18 cellular contexts compared by ENCODE assay signal in the genomic region with DNA sequence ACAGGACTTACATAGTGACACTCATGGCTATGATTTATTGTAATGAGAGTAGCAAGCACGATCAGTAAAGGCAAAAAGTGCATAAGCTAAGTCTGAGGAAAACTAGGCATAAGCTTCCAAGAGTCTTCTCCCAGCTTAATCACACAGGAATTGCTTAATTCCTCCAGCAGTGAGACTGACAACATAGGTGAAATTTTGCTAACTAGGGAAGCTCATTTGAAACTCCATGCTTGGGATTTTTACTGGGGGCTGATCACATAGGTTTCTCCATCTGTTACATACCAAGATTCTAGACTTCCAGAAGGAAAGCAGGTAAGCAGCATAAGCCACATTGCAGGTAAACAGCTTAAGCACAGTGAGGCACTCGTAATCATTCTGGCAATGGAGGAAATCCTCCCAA.
DNase-seq lines count a peak whose midpoint lies in the region; ATAC-seq, FAIRE-seq and TF ChIP-seq lines count a peak whose summit lies in the region.
"Had no signal": no experiment of that assay in that cellular context is flagged by ENCODE, and none has a peak within 500 bp of the region (broad histone marks: within the 10 kb centered on the region; RNA-seq: fewer than 3 reads in every experiment).

No MANE protein-coding gene starts in this region.

- no peak overlapping the region for H2BK5ac ChIP-seq in trophoblast cell (ENCODE audit: low read depth, low read length, poor library complexity)

- peaks cover 18% of the 10 kb centered on the region for H3K4me1 Mint-ChIP-seq in GM23338
- peaks cover 27% of the 10 kb centered on the region for H3K4me1 Mint-ChIP-seq in WTC11
- no peaks in the 10 kb centered on the region for H3K4me1 Mint-ChIP-seq in CD8-positive, alpha-beta memory T cell
- H3K4me1 Mint-ChIP-seq: B cell had no signal

- ATAC-seq in GM23338 (no peak), WTC11 (no peak)

- no peaks in the 10 kb centered on the region for H3K9me2 ChIP-seq in GM23338 (ENCODE audit: insufficient read depth)

- no peak for DNase-seq in GM23338 (ENCODE audit: low spot score)
- no peak for DNase-seq in WTC11 (ENCODE audit: low spot score)
- no peak for DNase-seq in esophagus squamous epithelium (lab: John Stamatoyannopoulos, UW)
- DNase-seq in trophoblast cell: peak; percentile 68 to 92
- no peak for DNase-seq in CD8-positive, alpha-beta memory T cell
- no peak for DNase-seq in NCI-H524 treated with DMSO at 0.1 percent for 48 hours (lab: John Stamatoyannopoulos, UW)
- DNase-seq in RCC 7860 (ENCODE audit: low spot score): no peak
- DNase-seq: C1 segment of cervical spinal cord; CD4-positive, alpha-beta T cell; DMS153; DMS79 treated with DMSO at 0.1 percent for 48 hours; EL; HCEC 1CT had no signal

- H3K4ac ChIP-seq in trophoblast cell (ENCODE audit: low read depth, low read length): no peak overlapping the region

- H4K20me1 ChIP-seq in GM23338 (replicated peaks; ENCODE audit: insufficient read depth): no peaks in the 10 kb centered on the region

- H3K27ac ChIP-seq in GM23338 (ENCODE audit: low read depth): peak overlapping the region; percentile 68
- peak overlapping the region in 3 of 4 donors; percentile 6 to 49 (median 24) for H3K27ac ChIP-seq in esophagus squamous epithelium
- no peak overlapping the region for H3K27ac ChIP-seq in trophoblast cell (ENCODE audit: low read depth, low read length)
- no peak overlapping the region for H3K27ac ChIP-seq in CD8-positive, alpha-beta memory T cell (ENCODE audit: low read depth, low read length)
- H3K27ac ChIP-seq: HL-60 had no signal

- POLR2A ChIA-PET in WTC11 (lab: Charles Lee): no interaction called here
- POLR2A ChIA-PET in CD8-positive, alpha-beta memory T cell (lab: Charles Lee): no interaction called here

- no peak for TF ChIP-seq POLR2A in esophagus squamous epithelium (IDR thresholded peaks at IDR 0.05)

- H3K4me3 ChIP-seq in GM23338 (no peak overlapping the region), esophagus squamous epithelium (no peak overlapping the region), trophoblast cell (ENCODE audit: low read depth, low read length) (no peak overlapping the region)
- no peak overlapping the region for H3K4me3 ChIP-seq in CD8-positive, alpha-beta memory T cell (ENCODE audit: low read length)

- H4K12ac ChIP-seq in trophoblast cell (ENCODE audit: low read depth, low read length): no peak overlapping the region

- no peak overlapping the region for H3K9ac ChIP-seq in trophoblast cell (ENCODE audit: low read length)

- no peak overlapping the region for H2BK12ac ChIP-seq in trophoblast cell (ENCODE audit: low read length)

- 38 to 47% methylated on average over 2 of the region's 2 CpGs for WGBS in esophagus squamous epithelium, 2 donors
- no CpG with 5 or more reads among the region's 2 CpGs for WGBS in trophoblast cell (ENCODE audit: extremely low coverage, insufficient coverage, insufficient read length)

- intact Hi-C loops in esophagus squamous epithelium (cut with DNase I): no loop called here

- no peaks in the 10 kb centered on the region for H3K9me3 ChIP-seq in esophagus squamous epithelium
- H3K9me3 ChIP-seq in trophoblast cell (ENCODE audit: insufficient read depth, low read depth, low read length): peaks cover 1% of the 10 kb centered on the region
- no peaks in the 10 kb centered on the region for H3K9me3 ChIP-seq in CD8-positive, alpha-beta memory T cell (ENCODE audit: low read length)

- no peak overlapping the region for H2AK5ac ChIP-seq in trophoblast cell (ENCODE audit: low read length)

- no peak for TF ChIP-seq CTCF in GM23338 (conservative IDR thresholded peaks at IDR 0.05; ENCODE audit: low read depth in 2 of 2)
- no peak for TF ChIP-seq CTCF in WTC11 (IDR thresholded peaks at IDR 0.05)
- no peak for TF ChIP-seq CTCF in esophagus squamous epithelium (IDR thresholded peaks at IDR 0.05)

- no peaks in the 10 kb centered on the region for H3F3A ChIP-seq in GM23338 (replicated peaks; ENCODE audit: low read depth)

- CTCF ChIA-PET in WTC11 (lab: Charles Lee): interaction anchor here (0.5 kb wide), 1 partner anchor 69 kb away, joined by 6 read pairs; no protein-coding TSS in a partner anchor
- CTCF ChIA-PET in CD8-positive, alpha-beta memory T cell (lab: Charles Lee): interaction anchor here (0.8 kb wide), 1 partner anchor 9 kb away, joined by 3 read pairs; no protein-coding TSS in a partner anchor

- H3K79me2 ChIP-seq in GM23338 (replicated peaks; ENCODE audit: insufficient read depth): no peaks in the 10 kb centered on the region; the same call in 1 of the 2 replicates
- H3K79me2 ChIP-seq in trophoblast cell (ENCODE audit: control insufficient read depth, insufficient read depth, low read length, poor library complexity): no peaks in the 10 kb centered on the region

- no peak overlapping the region for H4K91ac ChIP-seq in trophoblast cell (ENCODE audit: low read depth, low read length)

- H3K27me3 Mint-ChIP-seq in GM23338 (ENCODE audit: insufficient read depth, low read depth, poor library complexity): peaks cover 4% of the 10 kb centered on the region
- no peaks in the 10 kb centered on the region for H3K27me3 Mint-ChIP-seq in WTC11 (ENCODE audit: low read depth)
- H3K27me3 Mint-ChIP-seq in CD8-positive, alpha-beta memory T cell: no peaks in the 10 kb centered on the region
- H3K27me3 Mint-ChIP-seq: B cell; CD4-positive, alpha-beta T cell had no signal

- no peak overlapping the region for H4K8ac ChIP-seq in trophoblast cell (ENCODE audit: low read depth, low read length)

- H3K4me1 ChIP-seq in GM23338 (ENCODE audit: insufficient read depth) (peaks cover 16% of the 10 kb centered on the region), esophagus squamous epithelium (peaks cover 0 to 13% (median 0%) of the 10 kb centered on the region in 3 donors), trophoblast cell (ENCODE audit: control insufficient read depth in 1 of 2, insufficient read depth in 2 of 2, low read length in 2 of 2) (no peaks in the 10 kb centered on the region)
- no peaks in the 10 kb centered on the region for H3K4me1 ChIP-seq in CD8-positive, alpha-beta memory T cell (ENCODE audit: insufficient read depth, low read length)

- H3K36me3 ChIP-seq in GM23338 (ENCODE audit: insufficient read depth) (no peaks in the 10 kb centered on the region), esophagus squamous epithelium (peaks cover 0 to 28% (median 0%) of the 10 kb centered on the region in 3 donors), trophoblast cell (ENCODE audit: control insufficient read depth in 1 of 2, insufficient read depth in 2 of 2, low read length in 2 of 2) (peaks cover 2 to 3% of the 10 kb centered on the region in 2 experiments)
- H3K36me3 ChIP-seq in CD8-positive, alpha-beta memory T cell (ENCODE audit: insufficient read depth, low read length): no peaks in the 10 kb centered on the region

- no peak overlapping the region for H3K4me3 Mint-ChIP-seq in GM23338
- no peak overlapping the region for H3K4me3 Mint-ChIP-seq in WTC11
- no peak overlapping the region for H3K4me3 Mint-ChIP-seq in CD8-positive, alpha-beta memory T cell
- H3K4me3 Mint-ChIP-seq: B cell; CD4-positive, alpha-beta T cell had no signal

- peaks cover 13% of the 10 kb centered on the region; the same call in 2 of the 3 replicates for H3K9me3 Mint-ChIP-seq in GM23338
- peaks cover 12% of the 10 kb centered on the region for H3K9me3 Mint-ChIP-seq in WTC11
- H3K9me3 Mint-ChIP-seq in CD8-positive, alpha-beta memory T cell: no peaks in the 10 kb centered on the region
- H3K9me3 Mint-ChIP-seq: CD4-positive, alpha-beta T cell had no signal

- H3K36me3 Mint-ChIP-seq in GM23338 (ENCODE audit: low read depth) (peaks cover 32% of the 10 kb centered on the region), WTC11 (peaks cover 26% of the 10 kb centered on the region)
- peaks cover 0 to 20% (median 11%) of the 10 kb centered on the region in 3 donors for H3K36me3 Mint-ChIP-seq in CD8-positive, alpha-beta memory T cell

- H3K14ac ChIP-seq in trophoblast cell (ENCODE audit: low read length): no peak overlapping the region

- H3K79me1 ChIP-seq in trophoblast cell (ENCODE audit: low read length): no peaks in the 10 kb centered on the region

- no peak overlapping the region for H3K23ac ChIP-seq in trophoblast cell (ENCODE audit: low read length)

- FAIRE-seq in RCC 7860 (lab: Jason Lieb, UNC): no peak
- FAIRE-seq: GM12891, GM19239, H1 had no signal

- peak overlapping the region; percentile 26; the same call in 1 of the 2 replicates for H3K27ac Mint-ChIP-seq in GM23338
- H3K27ac Mint-ChIP-seq in WTC11: peak overlapping the region; percentile 35
- no peak overlapping the region for H3K27ac Mint-ChIP-seq in CD8-positive, alpha-beta memory T cell
- H3K27ac Mint-ChIP-seq: B cell; CD4-positive, alpha-beta T cell had no signal

- H3K4me2 ChIP-seq in GM23338: no peak overlapping the region
- H3K4me2 ChIP-seq in trophoblast cell (ENCODE audit: low read length): no peak overlapping the region

- H2AFZ ChIP-seq in GM23338 (no peak overlapping the region), trophoblast cell (ENCODE audit: insufficient read depth, low read length, poor library complexity) (no peak overlapping the region)

- H3K18ac ChIP-seq in trophoblast cell (ENCODE audit: low read length): no peak overlapping the region

- no peak overlapping the region for H2BK120ac ChIP-seq in trophoblast cell (ENCODE audit: insufficient read depth, low read length, poor library complexity)

- H3K27me3 ChIP-seq in GM23338 (ENCODE audit: insufficient read depth) (no peaks in the 10 kb centered on the region), esophagus squamous epithelium (no peaks in the 10 kb centered on the region), trophoblast cell (ENCODE audit: insufficient read depth, low read length) (no peaks in the 10 kb centered on the region)
- no peaks in the 10 kb centered on the region for H3K27me3 ChIP-seq in CD8-positive, alpha-beta memory T cell (ENCODE audit: insufficient read depth, low read length, poor library complexity, severe bottlenecking)

TF ChIP-seq in GM23338, 12 proteins besides CTCF, POLR2A, EP300 and RAD21 (continues in another document):
- TF ChIP-seq STAT1 (IDR thresholded peaks at IDR 0.05; ENCODE audit: unreplicated experiment): no peak
- no peak for TF ChIP-seq ZNF114 (CRISPR knock-in tag; IDR thresholded peaks at IDR 0.05)

TF ChIP-seq in WTC11, 78 proteins besides CTCF, POLR2A, EP300 and RAD21 (continues in another document):
- TF ChIP-seq NFE2L1 (CRISPR knock-in tag; IDR thresholded peaks at IDR 0.05) (no peak), SMAD4 (CRISPR knock-in tag; IDR thresholded peaks at IDR 0.05) (no peak)

Comparison
In these comparisons a context has a peak if more than half of its experiments do, and no peak if none do; other contexts are left out.
1. DNase-seq: peak in trophoblast cell (2 of 2); none in GM23338 (single experiment), WTC11 (single experiment), esophagus squamous epithelium (single experiment), CD8-positive, alpha-beta memory T cell (0 of 5), NCI-H524 treated with DMSO at 0.1 percent for 48 hours (single experiment) and RCC 7860 (single experiment).
2. H3K27ac ChIP-seq: peak in GM23338 (single experiment) and esophagus squamous epithelium (3 of 4); none in trophoblast cell (single experiment) and CD8-positive, alpha-beta memory T cell (single experiment).
3. H3K27ac Mint-ChIP-seq: peak in GM23338 (single experiment) and WTC11 (single experiment); none in CD8-positive, alpha-beta memory T cell (0 of 8).